Comparison of ENCODE assay signal across 14 cellular contexts in the genomic region with DNA sequence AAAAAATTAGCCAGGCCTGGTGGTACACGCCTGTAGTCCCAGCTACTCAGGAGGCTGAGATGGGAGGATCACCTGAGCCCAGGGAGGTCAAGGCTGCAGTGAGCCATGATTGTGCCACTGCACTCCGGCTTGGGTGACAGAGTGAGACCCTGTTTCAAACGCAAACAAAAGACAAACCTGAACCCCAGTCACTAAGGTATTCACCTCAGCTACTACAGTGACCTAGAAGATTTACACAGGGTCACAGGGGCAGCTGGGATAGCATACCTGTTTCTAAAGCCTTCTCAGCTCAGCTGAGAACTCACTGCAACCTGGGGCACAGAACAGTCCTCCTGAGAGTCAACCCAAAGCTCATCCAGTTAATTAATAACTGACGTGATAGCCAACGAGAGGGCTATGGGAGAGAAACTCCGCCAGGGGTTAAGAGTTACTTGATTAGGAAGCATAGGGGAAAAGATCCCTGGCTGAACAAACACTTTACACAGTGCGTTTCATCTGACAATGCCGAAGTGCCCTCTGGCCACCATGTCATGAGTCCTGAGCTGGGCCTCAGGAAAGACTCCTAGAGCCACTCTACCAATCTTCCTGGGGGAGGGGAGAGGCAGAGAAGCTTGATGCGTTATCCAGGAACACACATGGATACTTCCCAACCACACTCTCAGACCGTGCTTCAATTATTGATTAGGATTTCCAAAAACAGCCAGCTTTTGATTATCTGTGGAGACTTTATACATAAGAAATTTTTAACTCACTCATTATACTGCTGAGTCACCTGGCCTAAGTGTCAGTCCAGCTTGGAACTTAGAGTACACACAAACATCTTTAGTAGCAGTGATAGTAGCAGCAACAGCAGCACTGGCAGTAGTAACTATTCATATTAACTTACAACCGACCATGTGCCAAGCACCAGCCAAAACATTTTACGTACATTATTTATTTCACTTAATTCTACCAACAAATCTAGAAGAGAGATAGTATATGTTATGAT. TPM values are rescaled to one million over a fixed set of nuclear protein-coding genes. Genes with fewer than 3 reads are reported as not detected.
DNase-seq lines count a peak whose midpoint lies in the region; ATAC-seq, FAIRE-seq and TF ChIP-seq lines count a peak whose summit lies in the region.
"Had no signal": no experiment of that assay in that cellular context is flagged by ENCODE, and none has a peak within 500 bp of the region (broad histone marks: within the 10 kb centered on the region; RNA-seq: fewer than 3 reads in every experiment).

No MANE protein-coding gene starts in this region.

- TF ChIP-seq EP300 in A549 (IDR thresholded peaks at IDR 0.05), result no peak
- no peak for TF ChIP-seq EP300 in K562 (IDR thresholded peaks at IDR 0.05; ENCODE audit: low read length)

- WGBS in A549 (ENCODE audit: missing lambda C conversion rate), result 88% methylated on average over 12 of the region's 12 CpGs
- 12% methylated on average over 11 of the region's 12 CpGs for WGBS in K562 (ENCODE audit: insufficient coverage, low coverage, missing lambda C conversion rate)
- 81 to 91% methylated on average over 12 of the region's 12 CpGs for WGBS in lung, 2 donors

- H2AFZ ChIP-seq in K562 (ENCODE audit: low read depth, low read length), result no peak overlapping the region
- H2AFZ ChIP-seq: parathyroid adenoma had no signal

- no peaks in the 10 kb centered on the region for H3K9me1 ChIP-seq in K562 (ENCODE audit: control insufficient read depth, insufficient read depth, low read length)

- TF ChIP-seq CTCF in A549 (IDR thresholded peaks at IDR 0.05) (no peak), K562 (IDR thresholded peaks at IDR 0.05 in 2 of 3, conservative IDR thresholded peaks at IDR 0.05 in 1 of 3; ENCODE audit: insufficient read depth in 2 of 3, low read depth in 1 of 3, low read length in 3 of 3) (no peak), lung (IDR thresholded peaks at IDR 0.05; ENCODE audit: control extremely low read depth, extremely low read depth) (no peak)

- H3K27ac ChIP-seq in A549 (no peak overlapping the region), K562 (ENCODE audit: extremely low read depth, low read depth, low read length) (no peak overlapping the region), lung (ENCODE audit: low read depth in 1 of 2, low read length in 1 of 2) (no peak overlapping the region)

- no peak for ATAC-seq in A549
- ATAC-seq in K562, result no peak
- no peak for ATAC-seq in lung (ENCODE audit: insufficient read depth, low FRiP score)
- ATAC-seq in GM21367 (IDR thresholded peaks at IDR 0.05; ENCODE audit: unreplicated experiment), result no peak

- H3K27me3 ChIP-seq in K562 (ENCODE audit: control insufficient read depth in 2 of 2, insufficient read depth in 2 of 2, low read length in 2 of 2), result peaks cover 0 to 11% of the 10 kb centered on the region in 2 experiments; a peak in 1 of 5 replicates
- no peaks in the 10 kb centered on the region for H3K27me3 ChIP-seq in lung (ENCODE audit: control insufficient read depth, insufficient read depth)
- H3K27me3 ChIP-seq: adrenal gland had no signal

- H4K20me1 ChIP-seq in K562 (replicated peaks; ENCODE audit: control insufficient read depth, insufficient read depth, low read length), result no peaks in the 10 kb centered on the region

- in situ Hi-C loops in K562 (cut with MboI), result no loop called here

- H3K9me3 ChIP-seq in A549, result no peaks in the 10 kb centered on the region
- no peaks in the 10 kb centered on the region for H3K9me3 ChIP-seq in K562 (replicated peaks; ENCODE audit: control insufficient read depth, insufficient read depth, low read depth, low read length)
- no peaks in the 10 kb centered on the region for H3K9me3 ChIP-seq in lung (ENCODE audit: control insufficient read depth in 2 of 2, insufficient read depth in 1 of 2, low read length in 1 of 2)
- H3K9me3 ChIP-seq: adrenal gland had no signal

- H3K4me3 ChIP-seq in A549 (no peak overlapping the region), K562 (no peak overlapping the region), lung (no peak overlapping the region)
- H3K4me3 ChIP-seq: adrenal gland had no signal

- BruUV-seq in K562 (replicated peaks; lab: Mats Ljungman, UMichigan), result no TSS peak

- CTCF ChIA-PET in A549 (lab: Yijun Ruan, JAX) (interaction anchor here (1.5 kb wide), 1 partner anchor 17 kb away, joined by 3 read pairs; no protein-coding TSS in a partner anchor), K562 (lab: Yijun Ruan, JAX; ENCODE audit: low intra/inter-chr PET ratio) (no interaction called here)

- TF ChIP-seq POLR2A in A549 (IDR thresholded peaks at IDR 0.05; ENCODE audit: low read length), result no peak
- no peak for TF ChIP-seq POLR2A in K562 (conservative IDR thresholded peaks at IDR 0.05)

- POLR2A ChIA-PET in A549 (lab: Yijun Ruan, JAX) (no interaction called here), K562 (lab: Yijun Ruan, JAX) (no interaction called here)

- H3K36me3 ChIP-seq in K562 (ENCODE audit: control insufficient read depth, insufficient read depth, low read length), result no peaks in the 10 kb centered on the region
- no peaks in the 10 kb centered on the region for H3K36me3 ChIP-seq in lung (ENCODE audit: control insufficient read depth in 2 of 2, insufficient read depth in 2 of 2, low read length in 2 of 2)
- H3K36me3 ChIP-seq: adrenal gland had no signal

- H3K79me2 ChIP-seq in K562 (ENCODE audit: control insufficient read depth, insufficient read depth, low read length), result no peaks in the 10 kb centered on the region

- H3K4me1 ChIP-seq in A549, result 0 out of 3 replicates have a peak, but pooled peaks cover 5% of the 10 kb centered on the region
- no peaks in the 10 kb centered on the region for H3K4me1 ChIP-seq in K562 (replicated peaks in 1 of 2; ENCODE audit: control insufficient read depth in 2 of 2, insufficient read depth in 2 of 2, low read length in 2 of 2)
- peaks cover 17 to 30% of the 10 kb centered on the region in 2 donors for H3K4me1 ChIP-seq in lung (ENCODE audit: control insufficient read depth in 2 of 2, insufficient read depth in 2 of 2, low read length in 2 of 2)

- FAIRE-seq in A549 (lab: Jason Lieb, UNC), result no peak
- no peak for FAIRE-seq in K562 (lab: Jason Lieb, UNC)

- intact Hi-C loops in K562 (cut with micrococcal nuclease), result no loop called here

- TF ChIP-seq RAD21 in A549 (conservative IDR thresholded peaks at IDR 0.05 in 1 of 2, IDR thresholded peaks at IDR 0.05 in 1 of 2) (no peak), K562 (CRISPR knock-in tag; conservative IDR thresholded peaks at IDR 0.05 in 1 of 2, IDR thresholded peaks at IDR 0.05 in 1 of 2) (no peak)

- H3K4me2 ChIP-seq in A549, result no peak overlapping the region
- H3K4me2 ChIP-seq in K562 (ENCODE audit: insufficient read depth, low read length), result no peak overlapping the region

- no peak for DNase-seq in A549 (ENCODE audit: low read depth in 1 of 2, low spot score in 1 of 2)
- DNase-seq in DMS53 treated with DMSO at 0.1 percent for 48 hours (lab: John Stamatoyannopoulos, UW; ENCODE audit: unreplicated experiment), result peak; percentile 61
- DNase-seq in K562 (ENCODE audit: extremely low read depth in 1 of 4, low spot score in 3 of 4), result no peak
- peak; percentile 33 for DNase-seq in lung (ENCODE audit: low spot score)
- no peak for DNase-seq in SHP77 treated with DMSO at 0.1 percent for 48 hours (lab: John Stamatoyannopoulos, UW)
- no peak for DNase-seq in NOMO-1 (lab: John Stamatoyannopoulos, UW; ENCODE audit: unreplicated experiment in 2 of 2)
- DNase-seq in HT-29 (ENCODE audit: low spot score), result no peak
- DNase-seq: effector CD4-positive, alpha-beta T cell; Kasumi-1; NCI-H2107; stimulated activated naive CD4-positive, alpha-beta T cell treated with Interleukin-2 at 50 U/mL for 16 hours had no signal

- H3K9ac ChIP-seq in K562 (ENCODE audit: insufficient read depth in 1 of 2, low read depth in 2 of 2, low read length in 2 of 2), result no peak overlapping the region
- H3K9ac ChIP-seq: parathyroid adenoma had no signal

TF ChIP-seq in A549, 52 proteins besides CTCF, POLR2A, EP300 and RAD21:
- no peak for TF ChIP-seq ESRRA (IDR thresholded peaks at IDR 0.05; ENCODE audit: borderline replicate concordance, low read length)
- peak; percentile 27 for TF ChIP-seq MAFK (IDR thresholded peaks at IDR 0.05; ENCODE audit: partially characterized antibody)

RNA-seq across cellular contexts. Expression of a gene that starts 48.2 kb away (rescaled TPM):
- polyA plus RNA-seq in A549 (2011; rRNA removed), result 6.4 and 6.7 TPM in 2 replicates
- 2.8 and 3.6 TPM in 2 replicates for polyA plus RNA-seq in A549 (2012; cell fraction: cytosol; rRNA removed)
- polyA plus RNA-seq in A549 (2012; cell fraction: nucleus; rRNA removed), result 1.9 and 2.3 TPM in 2 replicates
- 4.9 to 6.0 TPM (median 5.8 TPM) in 3 replicates for polyA plus RNA-seq in A549 (2017; fragmentation: RNase III; extraction: RNeasy Plus Mini Kit Qiagen cat#74134 plus additional on column Dnase treatment)
- polyA minus RNA-seq in A549 (2011; rRNA and poly(A)+ RNA removed), result 8.5 and 13.2 TPM in 2 replicates
- 3.1 and 4.8 TPM in 2 replicates for total RNA-seq in K562 (2011; cell fraction: chromatin; rRNA removed; ENCODE audit: low replicate concordance)
- 1.8 and 2.0 TPM in 2 replicates for total RNA-seq in K562 (2011; cell fraction: nucleolus; rRNA removed)
- total RNA-seq in K562 (2011; cell fraction: nucleoplasm; rRNA removed), result 2.7 and 3.7 TPM in 2 replicates
- 0.50 and 2.0 TPM in 2 replicates for total RNA-seq in K562 (2014; rRNA removed)
- total RNA-seq in K562 (2014; rRNA removed; fragmentation: Illumina TruSeq; extraction: Trizol), result 0.35 and 0.36 TPM in 2 replicates
- total RNA-seq in K562 (2015; rRNA removed; fragmentation: Illumina TruSeq; extraction: Trizol), result 0.40 and 0.57 TPM in 2 replicates
- 1.3 and 1.7 TPM in 2 replicates for total RNA-seq in K562 (2021)
- polyA plus RNA-seq in K562 (2011; rRNA removed), result 0.36 and 0.79 TPM in 2 replicates
- polyA plus RNA-seq in K562 (2011; cell fraction: cytosol; rRNA removed), result 0.15 and 0.29 TPM in 2 replicates
- 0.24 and 0.34 TPM in 2 replicates for polyA plus RNA-seq in K562 (2011; cell fraction: nucleus; rRNA removed)
- polyA plus RNA-seq in K562 (2012), result 0.59 and 1.4 TPM in 2 replicates
- polyA plus RNA-seq in K562 (2014; fragmentation: Illumina TruSeq; extraction: Trizol), result 0.55 and 0.66 TPM in 2 replicates
- under 1 TPM; 0.07 to 0.39 TPM for polyA plus RNA-seq in K562 (2014; fragmentation: Nextera tagmentation; extraction: Ambion mirVana)
- 0.32 and 0.57 TPM in 2 replicates for polyA plus RNA-seq in K562 (2014; rRNA removed)
- 0.42 and 0.48 TPM in 2 replicates for polyA minus RNA-seq in K562 (2011; rRNA and poly(A)+ RNA removed)
- 0.29 and 1.5 TPM in 2 replicates for polyA minus RNA-seq in K562 (2011; cell fraction: cytosol; rRNA and poly(A)+ RNA removed)
- 0.78 and 1.2 TPM in 2 replicates for polyA minus RNA-seq in K562 (2011; cell fraction: nucleus; rRNA and poly(A)+ RNA removed)
- total RNA-seq in lung, result 10 to 100 TPM; 54.6 to 69.7 TPM
- polyA plus RNA-seq in lung, result 10 to 100 TPM; 12.7 to 15.2 TPM
- 8.8 and 9.4 TPM in 2 replicates for total RNA-seq in HT-29 (2014; rRNA removed; shearing (Covaris generic))

Comparison
In these comparisons a context has a peak if more than half of its experiments do, and no peak if none do; other contexts are left out.
1. DNase-seq: peak in DMS53 treated with DMSO at 0.1 percent for 48 hours (single experiment) and lung (single experiment); none in A549 (0 of 2), K562 (0 of 4), SHP77 treated with DMSO at 0.1 percent for 48 hours (single experiment), NOMO-1 (0 of 2) and HT-29 (single experiment).